ENCODE assay signal across 16 cellular contexts in genomic region chr3:49716169-49716568, GRCh38.
"Had no signal": no experiment of that assay in that cellular context is flagged by ENCODE, and none has a peak within 500 bp of the region (broad histone marks: within the 10 kb centered on the region; RNA-seq: fewer than 3 reads in every experiment).

No MANE protein-coding gene starts in this region.

- H3K4me3 Mint-ChIP-seq: stimulated activated naive CD8-positive, alpha-beta T cell treated with anti-CD3 and anti-CD28 coated beads, Interleukin-15, Interleukin-2, amounts not matched to agents 100 ng/mL and 50 ng/mL, for 24 hours; WTC11 had no signal

- ATAC-seq: left ventricle myocardium superior, WTC11 had no signal

- H3K4me3 ChIP-seq: esophagus squamous epithelium, suprapubic skin had no signal

- H3K27ac Mint-ChIP-seq: stimulated activated naive CD8-positive, alpha-beta T cell treated with anti-CD3 and anti-CD28 coated beads, Interleukin-15, Interleukin-2, amounts not matched to agents 100 ng/mL and 50 ng/mL, for 24 hours; WTC11 had no signal

- H3K9me3 ChIP-seq: esophagus squamous epithelium, suprapubic skin had no signal

- H3K27ac ChIP-seq: esophagus squamous epithelium, suprapubic skin had no signal

- DNase-seq: activated CD4-positive, alpha-beta T cell treated with anti-CD3 and anti-CD28 coated beads, Interleukin-2, amount 50 U/mL, for 1 hour; activated CD8-positive, alpha-beta memory T cell treated with anti-CD3 and anti-CD28 coated beads for 24 hours; activated naive CD4-positive, alpha-beta T cell treated with anti-CD3 and anti-CD28 coated beads, Interleukin-2, amount 50 U/mL, for 16 hours; caudate nucleus; esophagus squamous epithelium; hippocampal formation; retina; SIG-M5; small intestine; stimulated activated CD4-positive, alpha-beta T cell treated with anti-CD3 and anti-CD28 coated beads, Interleukin-4, amount 100 ng/mL, for 4 hours; stimulated activated CD8-positive, alpha-beta memory T cell treated with anti-CD3 and anti-CD28 coated beads, Interleukin-4, amount 100 ng/mL, for 48 hours; T-helper 2 cell had no signal

- H3K27me3 Mint-ChIP-seq: stimulated activated naive CD8-positive, alpha-beta T cell treated with anti-CD3 and anti-CD28 coated beads, Interleukin-15, Interleukin-2, amounts not matched to agents 100 ng/mL and 50 ng/mL, for 24 hours had no signal

- H3K27me3 ChIP-seq: esophagus squamous epithelium, suprapubic skin had no signal

- H3K9me3 Mint-ChIP-seq: stimulated activated naive CD8-positive, alpha-beta T cell treated with anti-CD3 and anti-CD28 coated beads, Interleukin-15, Interleukin-2, amounts not matched to agents 100 ng/mL and 50 ng/mL, for 24 hours; WTC11 had no signal
